In the genomic region with DNA sequence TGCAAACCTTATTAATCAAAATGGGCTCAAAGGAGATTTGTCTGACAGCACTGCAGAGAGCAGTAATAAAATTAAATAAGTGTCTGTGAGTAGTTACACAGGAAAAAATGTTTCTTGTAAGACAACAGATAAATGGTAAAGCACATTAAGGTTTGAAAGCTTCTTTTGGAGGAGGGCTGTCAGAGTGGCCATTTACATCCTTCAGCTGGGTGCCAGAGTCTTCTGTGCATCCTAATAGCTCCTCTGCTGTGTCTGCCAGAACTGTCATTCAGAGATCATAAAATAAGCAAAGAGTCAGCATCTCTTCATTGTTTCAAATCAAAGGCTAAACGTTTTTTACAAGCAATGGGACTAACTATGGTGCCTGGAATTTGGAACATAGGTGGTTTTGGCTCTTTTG, we compare ENCODE assay signal across 26 cellular contexts.
"Had no signal": no experiment of that assay in that cellular context is flagged by ENCODE, and none has a peak within 500 bp of the region (broad histone marks: within the 10 kb centered on the region; RNA-seq: fewer than 3 reads in every experiment).

No MANE protein-coding gene starts in this region.

- H3K27ac Mint-ChIP-seq: effector memory CD8-positive, alpha-beta T cell; immature natural killer cell; naive thymus-derived CD8-positive, alpha-beta T cell; progenitor cell of endocrine pancreas; stimulated activated naive B cell treated with anti-CD40 and anti-IgM and Interleukin-4, amounts not matched to agents 10 μg/mL and 1 μg/mL and 100 μg/mL, for 72 hours; stimulated activated naive CD8-positive, alpha-beta T cell treated with anti-CD3 and anti-CD28 coated beads, Interleukin-15, Interleukin-2, amounts not matched to agents 100 ng/mL and 50 ng/mL, for 24 hours had no signal

- H3K9ac ChIP-seq: parathyroid adenoma had no signal

- ATAC-seq: effector memory CD8-positive, alpha-beta T cell; gastroesophageal sphincter; heart right ventricle; left colon; left ventricle myocardium superior; lower lobe of right lung; naive thymus-derived CD8-positive, alpha-beta T cell; right lobe of liver; stimulated activated naive B cell treated with anti-CD40 and anti-IgM and Interleukin-4, amounts not matched to agents 10 μg/mL and 1 μg/mL and 100 μg/mL, for 72 hours had no signal

- H3K4me1 ChIP-seq: gastroesophageal sphincter, heart right ventricle, lower lobe of right lung, parathyroid adenoma, right lobe of liver, tibial nerve, upper lobe of left lung had no signal

- H3K4me3 Mint-ChIP-seq: effector memory CD8-positive, alpha-beta T cell; immature natural killer cell; naive thymus-derived CD8-positive, alpha-beta T cell; neural crest cell; stimulated activated naive B cell treated with anti-CD40 and anti-IgM and Interleukin-4, amounts not matched to agents 10 μg/mL and 1 μg/mL and 100 μg/mL, for 72 hours; stimulated activated naive CD8-positive, alpha-beta T cell treated with anti-CD3 and anti-CD28 coated beads, Interleukin-15, Interleukin-2, amounts not matched to agents 100 ng/mL and 50 ng/mL, for 24 hours had no signal

- H3K27ac ChIP-seq: coronary artery, gastroesophageal sphincter, heart right ventricle, lower lobe of right lung, parathyroid adenoma, right lobe of liver, thoracic aorta, tibial nerve, upper lobe of left lung had no signal

- H3K9me3 ChIP-seq: gastroesophageal sphincter, lower lobe of right lung, right lobe of liver, thoracic aorta, tibial nerve, upper lobe of left lung had no signal

- H3K4me1 Mint-ChIP-seq: immature natural killer cell; naive thymus-derived CD8-positive, alpha-beta T cell; neural crest cell; stimulated activated naive B cell treated with anti-CD40 and anti-IgM and Interleukin-4, amounts not matched to agents 10 μg/mL and 1 μg/mL and 100 μg/mL, for 72 hours had no signal

- H3K27me3 Mint-ChIP-seq: effector memory CD8-positive, alpha-beta T cell; progenitor cell of endocrine pancreas; stimulated activated naive B cell treated with anti-CD40 and anti-IgM and Interleukin-4, amounts not matched to agents 10 μg/mL and 1 μg/mL and 100 μg/mL, for 72 hours; stimulated activated naive CD8-positive, alpha-beta T cell treated with anti-CD3 and anti-CD28 coated beads, Interleukin-15, Interleukin-2, amounts not matched to agents 100 ng/mL and 50 ng/mL, for 24 hours had no signal

- H3K9me3 Mint-ChIP-seq: neural crest cell; stimulated activated naive B cell treated with anti-CD40 and anti-IgM and Interleukin-4, amounts not matched to agents 10 μg/mL and 1 μg/mL and 100 μg/mL, for 72 hours had no signal

- H3K27me3 ChIP-seq: gastroesophageal sphincter, heart right ventricle, right lobe of liver, tibial nerve, upper lobe of left lung had no signal

- H3K4me3 ChIP-seq: coronary artery, gastroesophageal sphincter, heart right ventricle, lower lobe of right lung, right lobe of liver, thoracic aorta, tibial nerve, upper lobe of left lung had no signal

- H3K36me3 ChIP-seq: gastroesophageal sphincter, heart right ventricle, lower lobe of right lung, right lobe of liver, thoracic aorta, tibial nerve, upper lobe of left lung had no signal

- DNase-seq: dermis blood vessel endothelial cell; effector memory CD8-positive, alpha-beta T cell; foreskin fibroblast; heart right ventricle; hypothalamus; immature natural killer cell; islet precursor cell; kidney glomerular epithelial cell; left colon; left ventricle myocardium superior; lower lobe of right lung; naive thymus-derived CD8-positive, alpha-beta T cell; right lobe of liver; small intestine; stimulated activated CD4-positive, alpha-beta T cell treated with anti-CD3 and anti-CD28 coated beads, Interleukin-15, amount 100 ng/mL, for 24 hours; stimulated activated CD4-positive, alpha-beta T cell treated with anti-CD3 and anti-CD28 coated beads, Interleukin-2, amount 100 ng/mL, for 48 hours; stimulated activated naive B cell treated with anti-CD40 and anti-IgM and Interleukin-4, amounts not matched to agents 10 μg/mL and 1 μg/mL and 100 μg/mL, for 72 hours; upper lobe of left lung had no signal

- H3K36me3 Mint-ChIP-seq: immature natural killer cell; naive thymus-derived CD8-positive, alpha-beta T cell; stimulated activated naive B cell treated with anti-CD40 and anti-IgM and Interleukin-4, amounts not matched to agents 10 μg/mL and 1 μg/mL and 100 μg/mL, for 72 hours had no signal
